Comparison of ENCODE assay signal across 33 cellular contexts in the genomic region with DNA sequence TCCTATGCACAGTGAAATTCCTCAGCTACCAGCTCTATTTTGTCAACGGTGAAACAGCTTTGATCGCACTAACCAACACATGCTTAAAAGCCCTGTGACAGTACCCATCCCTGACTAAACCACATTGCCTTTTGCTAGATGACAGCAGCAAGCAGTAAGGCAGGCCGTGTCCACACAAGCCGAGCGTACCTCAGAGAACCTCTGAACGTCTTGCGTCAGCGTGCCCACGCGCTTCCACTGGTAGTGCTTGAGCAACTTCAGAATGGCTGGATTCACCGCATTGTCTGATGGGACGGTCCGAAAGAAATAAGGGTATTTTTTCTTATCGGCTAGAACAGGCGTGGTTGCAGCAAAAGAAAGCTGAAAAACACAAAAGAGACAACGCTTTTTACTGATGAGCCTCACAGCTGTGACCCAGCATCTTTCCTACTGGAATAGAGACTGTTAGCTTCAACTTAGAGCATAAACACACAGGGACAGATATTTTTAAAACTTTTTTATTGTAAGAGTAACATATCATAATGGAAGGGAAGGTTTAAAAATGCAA.
"Had no signal": no experiment of that assay in that cellular context is flagged by ENCODE, and none has a peak within 500 bp of the region (broad histone marks: within the 10 kb centered on the region; RNA-seq: fewer than 3 reads in every experiment).

No MANE protein-coding gene starts in this region.

- H3K27ac ChIP-seq: Peyer's patch, SJSA1 had no signal

- H3K4me3 ChIP-seq: Peyer's patch, SJSA1 had no signal

- H3K36me3 ChIP-seq: Peyer's patch, SJSA1 had no signal

- H3K9me3 ChIP-seq: Peyer's patch, SJSA1, SK-N-SH had no signal

- H3K4me1 Mint-ChIP-seq: activated CD4-positive, alpha-beta T cell treated with anti-CD3 and anti-CD28 coated beads for 36 hours; activated naive CD8-positive, alpha-beta T cell treated with anti-CD3 and anti-CD28 coated beads for 36 hours; activated T-helper 17 cell treated with anti-CD3 and anti-CD28 coated beads, Interleukin-2, amount 50 U/mL, for 72 hours; WTC11 had no signal

- H3K27ac Mint-ChIP-seq: activated CD4-positive, alpha-beta T cell treated with anti-CD3 and anti-CD28 coated beads for 36 hours; activated CD8-positive, alpha-beta T cell treated with anti-CD3 and anti-CD28 coated beads for 36 hours; activated naive CD8-positive, alpha-beta T cell treated with anti-CD3 and anti-CD28 coated beads for 36 hours; activated T-cell treated with anti-CD3 and anti-CD28 coated beads, Interleukin-2, amount 50 U/mL, for 72 hours; activated T-helper 17 cell treated with anti-CD3 and anti-CD28 coated beads, Interleukin-2, amount 50 U/mL, for 72 hours; T-helper 1 cell treated with Interleukin-12 subunit alpha and Interleukin-12 subunit beta and Interleukin-4 antibody, amounts not matched to agents 30 μg/mL and 1 μg/mL, for 36 hours; T-helper 2 cell treated with Interferon-gamma antibody and Interleukin-4, amounts not matched to agents 5 μg/mL and 100 μg/mL, for 36 hours; WTC11 had no signal

- H3K4me3 Mint-ChIP-seq: activated CD4-positive, alpha-beta T cell treated with anti-CD3 and anti-CD28 coated beads for 36 hours; activated CD8-positive, alpha-beta T cell treated with anti-CD3 and anti-CD28 coated beads for 36 hours; activated naive CD8-positive, alpha-beta T cell treated with anti-CD3 and anti-CD28 coated beads for 36 hours; activated T-cell treated with anti-CD3 and anti-CD28 coated beads, Interleukin-2, amount 50 U/mL, for 72 hours; activated T-helper 17 cell treated with anti-CD3 and anti-CD28 coated beads, Interleukin-2, amount 50 U/mL, for 72 hours; T-helper 1 cell treated with Interleukin-12 subunit alpha and Interleukin-12 subunit beta and Interleukin-4 antibody, amounts not matched to agents 30 μg/mL and 1 μg/mL, for 36 hours; T-helper 2 cell treated with Interferon-gamma antibody and Interleukin-4, amounts not matched to agents 5 μg/mL and 100 μg/mL, for 36 hours; WTC11 had no signal

- H3K4me2 ChIP-seq: SK-N-SH had no signal

- DNase-seq: activated CD4-positive, alpha-beta T cell treated with anti-CD3 and anti-CD28 coated beads for 36 hours; activated CD8-positive, alpha-beta T cell treated with anti-CD3 and anti-CD28 coated beads for 36 hours; activated effector memory CD4-positive, alpha-beta T cell treated with anti-CD3 and anti-CD28 coated beads, Interleukin-2, amount 50 U/mL, for 16 hours; activated naive CD4-positive, alpha-beta T cell; activated naive CD4-positive, alpha-beta T cell treated with anti-CD3 and anti-CD28 coated beads, Interleukin-2, amount 50 U/mL, for 16 hours; activated naive CD8-positive, alpha-beta T cell treated with anti-CD3 and anti-CD28 coated beads for 36 hours; activated T-cell treated with anti-CD3 and anti-CD28 coated beads, Interleukin-2, amount 50 U/mL, for 1 hour; activated T-cell treated with anti-CD3 and anti-CD28 coated beads, Interleukin-2, amount 50 U/mL, for 72 hours; amniotic stem cell; aorta; caudate nucleus; Karpas-422; KBM-7; NCI-H1048; NCI-H1105 treated with DMSO at 0.1 percent for 48 hours; NCI-H1436; NCI-H1694; NCI-H1930; NCI-H2081 treated with DMSO at 0.1 percent for 48 hours; NCI-H345; NCI-H524 treated with DMSO at 0.1 percent for 48 hours; NCI-H748 treated with DMSO at 0.1 percent for 48 hours; NK-92 treated with Interleukin-12 subunit alpha and Interleukin-12 subunit beta, amount 100 ng/mL, for 24 hours; PC-3; Peyer's patch; RPMI8226; SHP77 treated with DMSO at 0.1 percent for 48 hours; SK-N-SH had no signal

- H3K36me3 Mint-ChIP-seq: activated naive CD8-positive, alpha-beta T cell treated with anti-CD3 and anti-CD28 coated beads for 36 hours; WTC11 had no signal

- H3K27me3 ChIP-seq: Peyer's patch, SJSA1 had no signal

- H3K9ac ChIP-seq: SK-N-SH had no signal

- H3K4me1 ChIP-seq: Peyer's patch, SJSA1 had no signal

- H3K9me3 Mint-ChIP-seq: activated CD8-positive, alpha-beta T cell treated with anti-CD3 and anti-CD28 coated beads for 36 hours; activated naive CD8-positive, alpha-beta T cell treated with anti-CD3 and anti-CD28 coated beads for 36 hours; activated T-cell treated with anti-CD3 and anti-CD28 coated beads, Interleukin-2, amount 50 U/mL, for 72 hours; activated T-helper 17 cell treated with anti-CD3 and anti-CD28 coated beads, Interleukin-2, amount 50 U/mL, for 72 hours; T-helper 1 cell treated with Interleukin-12 subunit alpha and Interleukin-12 subunit beta and Interleukin-4 antibody, amounts not matched to agents 30 μg/mL and 1 μg/mL, for 36 hours; T-helper 2 cell treated with Interferon-gamma antibody and Interleukin-4, amounts not matched to agents 5 μg/mL and 100 μg/mL, for 36 hours had no signal
